In genomic region chr16:10964891-10965326, GRCh38 we compare ENCODE assay signal across 11 cellular contexts. TPM values are rescaled to one million over a fixed set of nuclear protein-coding genes. Genes with fewer than 3 reads are reported as not detected.
A peak's percentile ranks its signal among the peaks of the same experiment; 100 is the strongest.
DNase-seq lines count a peak whose midpoint lies in the region; ATAC-seq and TF ChIP-seq lines count a peak whose summit lies in the region.
"Had no signal": no experiment of that assay in that cellular context is flagged by ENCODE, and none has a peak within 500 bp of the region (broad histone marks: within the 10 kb centered on the region; RNA-seq: fewer than 3 reads in every experiment).

No MANE protein-coding gene starts in this region.

- peaks cover 51% of the 10 kb centered on the region for H3K36me3 Mint-ChIP-seq in activated CD4-positive, alpha-beta T cell treated with anti-CD3 and anti-CD28 coated beads, Interleukin-2, amount 10 ng/mL, durations not matched to agents 24 days and 14 days (ENCODE audit: low read depth)
- peaks cover 0 to 60% (median 12%) of the 10 kb centered on the region in 3 donors for H3K36me3 Mint-ChIP-seq in naive thymus-derived CD8-positive, alpha-beta T cell

- H3K4me1 Mint-ChIP-seq in activated CD4-positive, alpha-beta T cell treated with anti-CD3 and anti-CD28 coated beads, Interleukin-2, amount 10 ng/mL, durations not matched to agents 24 days and 14 days, result peaks cover 53% of the 10 kb centered on the region
- H3K4me1 Mint-ChIP-seq in naive thymus-derived CD8-positive, alpha-beta T cell, result peaks cover 17 to 29% (median 23%) of the 10 kb centered on the region in 4 donors

- peak overlapping the region; percentile 57 for H3K4me3 Mint-ChIP-seq in activated CD4-positive, alpha-beta T cell treated with anti-CD3 and anti-CD28 coated beads, Interleukin-2, amount 10 ng/mL, durations not matched to agents 24 days and 14 days
- peak overlapping the region in 2 of 10 donors; percentile 3 to 49 for H3K4me3 Mint-ChIP-seq in naive thymus-derived CD8-positive, alpha-beta T cell
- H3K4me3 Mint-ChIP-seq: immature natural killer cell had no signal

- no peaks in the 10 kb centered on the region for H3K36me3 ChIP-seq in aorta (ENCODE audit: control insufficient read depth in 1 of 2, insufficient read depth in 2 of 2, low read length in 1 of 2)

- H3K4me1 ChIP-seq in aorta (ENCODE audit: control insufficient read depth in 1 of 2, insufficient read depth in 2 of 2, low read length in 2 of 2), result no peaks in the 10 kb centered on the region

- H3K27me3 ChIP-seq in aorta (ENCODE audit: control insufficient read depth in 1 of 2, insufficient read depth in 2 of 2, low read length in 1 of 2), result no peaks in the 10 kb centered on the region

- DNase-seq in GM13977 (ENCODE audit: low spot score) (peak; percentile 62), posterior vena cava (ENCODE audit: low spot score) (no peak), aorta (no peak), DMS153 treated with DMSO at 0.1 percent for 48 hours (lab: John Stamatoyannopoulos, UW; ENCODE audit: unreplicated experiment) (no peak), hypothalamus (lab: John Stamatoyannopoulos, UW) (no peak)
- DNase-seq in activated CD4-positive, alpha-beta T cell treated with anti-CD3 and anti-CD28 coated beads, Interleukin-2, amount 10 ng/mL, durations not matched to agents 24 days and 14 days, result peak; percentile 87
- no peak for DNase-seq in naive thymus-derived CD8-positive, alpha-beta T cell
- DNase-seq: immature natural killer cell, small intestine had no signal

- H3K9me3 ChIP-seq in aorta (ENCODE audit: control insufficient read depth, low read length), result no peaks in the 10 kb centered on the region

- in situ Hi-C loops in GM13977 (cut with MboI; ENCODE audit: low pct_unique_long_range_greater_than_20kb, low sequenced_read_pairs, unreplicated experiment), result loop anchor here (10.0 to 25.0 kb wide), 4 partner anchors 290 to 747 kb away; partner anchors contain the start of gene SOCS1

- H3K27me3 Mint-ChIP-seq in activated CD4-positive, alpha-beta T cell treated with anti-CD3 and anti-CD28 coated beads, Interleukin-2, amount 10 ng/mL, durations not matched to agents 24 days and 14 days, result no peaks in the 10 kb centered on the region
- H3K27me3 Mint-ChIP-seq in naive thymus-derived CD8-positive, alpha-beta T cell, result no peaks in the 10 kb centered on the region

- no peak overlapping the region for H3K27ac ChIP-seq in aorta (ENCODE audit: low read depth in 1 of 2, low read length in 2 of 2)
- H3K27ac ChIP-seq: HL-60 had no signal

- intact Hi-C loops in activated CD4-positive, alpha-beta T cell treated with anti-CD3 and anti-CD28 coated beads, Interleukin-2, amount 10 ng/mL, durations not matched to agents 24 days and 14 days (cut with micrococcal nuclease), result loop anchor here (1.0 to 10.0 kb wide), 14 partner anchors 8 to 749 kb away; partner anchors contain the start of gene LITAF
- intact Hi-C loops in posterior vena cava (cut with DNase I) (loop anchor here (5.0 to 10.0 kb wide), 2 partner anchors 390 to 392 kb away; no protein-coding TSS in a partner anchor), aorta (cut with DNase I) (loop anchor here in 1 of 2 donors (5.0 kb wide), 1 partner anchor 432 kb away; no protein-coding TSS in a partner anchor)

- peak overlapping the region; percentile 88 for H3K27ac Mint-ChIP-seq in activated CD4-positive, alpha-beta T cell treated with anti-CD3 and anti-CD28 coated beads, Interleukin-2, amount 10 ng/mL, durations not matched to agents 24 days and 14 days
- peak overlapping the region in 3 of 10 donors; percentile 20 to 67 (median 41) for H3K27ac Mint-ChIP-seq in naive thymus-derived CD8-positive, alpha-beta T cell
- H3K27ac Mint-ChIP-seq: immature natural killer cell had no signal

- TF ChIP-seq CTCF in GM13977 (IDR thresholded peaks at IDR 0.05; ENCODE audit: extremely low read depth, insufficient read depth, missing control alignments), result no peak

- WGBS in aorta, 2 donors, result 92 to 95% methylated on average over 8 of the region's 8 CpGs

- POLR2A ChIA-PET in naive thymus-derived CD8-positive, alpha-beta T cell (lab: Charles Lee), result interaction anchor here (1.0 kb wide), 1 partner anchor 390 kb away, joined by 3 read pairs; no protein-coding TSS in a partner anchor

- H3K4me3 ChIP-seq in aorta (ENCODE audit: low read length in 2 of 2), result no peak overlapping the region

- no peaks in the 10 kb centered on the region for H3K9me3 Mint-ChIP-seq in activated CD4-positive, alpha-beta T cell treated with anti-CD3 and anti-CD28 coated beads, Interleukin-2, amount 10 ng/mL, durations not matched to agents 24 days and 14 days
- H3K9me3 Mint-ChIP-seq in naive thymus-derived CD8-positive, alpha-beta T cell, result no peaks in the 10 kb centered on the region
- H3K9me3 Mint-ChIP-seq: immature natural killer cell had no signal

- peak; percentile 42 for ATAC-seq in HG02973 (IDR thresholded peaks at IDR 0.05; ENCODE audit: unreplicated experiment)
- ATAC-seq in naive thymus-derived CD8-positive, alpha-beta T cell, result peak; percentile 55 to 63
- ATAC-seq in aorta (ENCODE audit: low FRiP score), result no peak

RNA-seq across cellular contexts. Expression of gene CLEC16A, which starts 20.5 kb away (rescaled TPM):
- total RNA-seq in activated CD4-positive, alpha-beta T cell treated with anti-CD3 and anti-CD28 coated beads, Interleukin-2, amount 10 ng/mL, durations not matched to agents 24 days and 14 days, result 35.9 and 36.2 TPM in 2 replicates
- 10 to 100 TPM; 24.8 to 28.8 TPM for total RNA-seq in naive thymus-derived CD8-positive, alpha-beta T cell
- 10 to 100 TPM in 2 of 3 donors, 1 to 10 TPM in 1; 8.5 to 19.4 (median 18.4) TPM for polyA plus RNA-seq in naive thymus-derived CD8-positive, alpha-beta T cell
- total RNA-seq in posterior vena cava, result 10 to 100 TPM; 19.4 to 20.1 TPM
- 10 to 100 TPM; 27.1 to 28.8 TPM for total RNA-seq in aorta
- 10 to 100 TPM in 1 of 2 donors, 1 to 10 TPM in 1; 5.9 to 10.9 TPM for polyA plus RNA-seq in aorta

RNA-seq across cellular contexts. Expression of gene DEXI, which starts 22.6 kb away (rescaled TPM):
- total RNA-seq in activated CD4-positive, alpha-beta T cell treated with anti-CD3 and anti-CD28 coated beads, Interleukin-2, amount 10 ng/mL, durations not matched to agents 24 days and 14 days, result 35.6 and 38.0 TPM in 2 replicates
- 10 to 100 TPM; 30.5 to 30.7 TPM for total RNA-seq in naive thymus-derived CD8-positive, alpha-beta T cell
- polyA plus RNA-seq in naive thymus-derived CD8-positive, alpha-beta T cell, result 10 to 100 TPM; 50.8 to 60.4 (median 51.9) TPM
- 10 to 100 TPM; 36.0 to 39.8 TPM for total RNA-seq in posterior vena cava
- total RNA-seq in aorta, result 10 to 100 TPM; 41.4 to 42.3 TPM
- polyA plus RNA-seq in aorta, result 10 to 100 TPM; 46.6 to 60.1 TPM

Comparison
In these comparisons a context has a peak if more than half of its experiments do, and no peak if none do; other contexts are left out.
1. DNase-seq: peak in GM13977 (single experiment) and activated CD4-positive, alpha-beta T cell treated with anti-CD3 and anti-CD28 coated beads, Interleukin-2, amount 10 ng/mL, durations not matched to agents 24 days and 14 days (single experiment); none in naive thymus-derived CD8-positive, alpha-beta T cell (0 of 10), posterior vena cava (single experiment), aorta (0 of 2), DMS153 treated with DMSO at 0.1 percent for 48 hours (single experiment) and hypothalamus (0 of 51).